ENCODE assay signal across 2 cellular contexts in genomic region chr20:5127204-5127858, GRCh38.
A peak's percentile ranks its signal among the peaks of the same experiment; 100 is the strongest.
TF ChIP-seq lines count a peak whose summit lies in the region.

No MANE protein-coding gene starts in this region.

TF ChIP-seq in GM12891, 5 proteins besides CTCF, POLR2A, EP300 and RAD21 (continued from another document):
- no peak for TF ChIP-seq SPI1 (IDR thresholded peaks at IDR 0.05; ENCODE audit: low read depth, low read length)
- peak; percentile 11; the same call in 1 of the 2 replicates for TF ChIP-seq TAF1 (IDR thresholded peaks at IDR 0.05; ENCODE audit: low read depth, low read length)
- TF ChIP-seq POU2F2 (IDR thresholded peaks at IDR 0.05; ENCODE audit: low read depth, low read length): 0 out of 2 replicates have a peak, but pooled peaks have one; percentile 38
- TF ChIP-seq PAX5 (IDR thresholded peaks at IDR 0.05; ENCODE audit: insufficient read depth, low read length, severe bottlenecking): no peak

TF ChIP-seq in GM12878, 131 proteins besides CTCF, POLR2A, EP300 and RAD21 (continued from another document and continues in another):
- TF ChIP-seq EGR1 (IDR thresholded peaks at IDR 0.05; ENCODE audit: borderline replicate concordance in 1 of 2, low read depth in 2 of 2, low read length in 2 of 2) (0 out of 3 replicates have a peak, but pooled peaks of 1 of the 2 experiments have one; percentile 36), ZNF274 (IDR thresholded peaks at IDR 0.05; ENCODE audit: insufficient read depth, insufficient read length) (no peak), BMI1 (IDR thresholded peaks at IDR 0.05; ENCODE audit: borderline replicate concordance) (no peak), PAX8 (IDR thresholded peaks at IDR 0.05) (no peak), SP1 (IDR thresholded peaks at IDR 0.05; ENCODE audit: low read depth, low read length) (no peak), EED (IDR thresholded peaks at IDR 0.05; ENCODE audit: low read depth) (no peak), ASH2L (IDR thresholded peaks at IDR 0.05; ENCODE audit: borderline replicate concordance, low read depth) (no peak), NRF1 (conservative IDR thresholded peaks at IDR 0.05; ENCODE audit: low read depth, low read length) (no peak), POLR2AphosphoS5 (IDR thresholded peaks at IDR 0.05; ENCODE audit: low read length) (no peak), LARP7 (IDR thresholded peaks at IDR 0.05) (no peak), CHD2 (IDR thresholded peaks at IDR 0.05; ENCODE audit: borderline replicate concordance, low read depth, low read length) (0 out of 2 replicates have a peak, but pooled peaks have one; percentile 15), MAX (IDR thresholded peaks at IDR 0.05; ENCODE audit: low read depth, low read length) (no peak), IRF5 (IDR thresholded peaks at IDR 0.05; ENCODE audit: borderline replicate concordance) (no peak), SPI1 (IDR thresholded peaks at IDR 0.05; ENCODE audit: borderline replicate concordance, insufficient read depth, low read depth, low read length) (no peak), GATAD2B (conservative IDR thresholded peaks at IDR 0.05; ENCODE audit: low read depth) (peak; percentile 95; the same call in 1 of the 2 replicates), MTA3 (IDR thresholded peaks at IDR 0.05; ENCODE audit: borderline replicate concordance, low read length) (no peak), E2F8 (IDR thresholded peaks at IDR 0.05; ENCODE audit: low read depth, partially characterized antibody) (no peak), MTA2 (IDR thresholded peaks at IDR 0.05; ENCODE audit: low read depth) (no peak), STAT1 (conservative IDR thresholded peaks at IDR 0.05) (no peak), CBX5 (IDR thresholded peaks at IDR 0.05; ENCODE audit: low read depth) (no peak), POLR2AphosphoS2 (IDR thresholded peaks at IDR 0.05; ENCODE audit: low read depth, low read length) (0 out of 2 replicates have a peak, but pooled peaks have one; percentile 38), FOS (IDR thresholded peaks at IDR 0.05; ENCODE audit: borderline replicate concordance, extremely low read depth, insufficient read length) (no peak), ZNF622 (IDR thresholded peaks at IDR 0.05) (no peak), ZNF217 (IDR thresholded peaks at IDR 0.05) (peak; percentile 78; the same call in 1 of the 2 replicates), ETV6 (conservative IDR thresholded peaks at IDR 0.05 in 1 of 2, IDR thresholded peaks at IDR 0.05 in 1 of 2; ENCODE audit: borderline replicate concordance in 1 of 2, low read depth in 1 of 2) (no peak), PAX5 (IDR thresholded peaks at IDR 0.05; ENCODE audit: borderline replicate concordance, low read depth, low read length) (no peak), ZZZ3 (IDR thresholded peaks at IDR 0.05; ENCODE audit: control insufficient read depth, insufficient read length, low read depth) (no peak), KLF5 (IDR thresholded peaks at IDR 0.05; ENCODE audit: partially characterized antibody) (peak; percentile 17), SMAD1 (IDR thresholded peaks at IDR 0.05; ENCODE audit: low read depth, partially characterized antibody) (no peak), HDAC6 (IDR thresholded peaks at IDR 0.05; ENCODE audit: unreplicated experiment) (no peak), BHLHE40 (IDR thresholded peaks at IDR 0.05; ENCODE audit: borderline replicate concordance in 1 of 2, low read depth in 2 of 2, low read length in 1 of 2) (peak in 1 of 2 experiments; percentile 39; a peak in 1 of 4 replicates), WRNIP1 (IDR thresholded peaks at IDR 0.05; ENCODE audit: borderline replicate concordance, low read depth, low read length) (no peak), TCF12 (IDR thresholded peaks at IDR 0.05; ENCODE audit: low read depth, low read length) (peak; percentile 64; the same call in 1 of the 2 replicates), RB1 (IDR thresholded peaks at IDR 0.05; ENCODE audit: borderline replicate concordance) (no peak), TCF3 (IDR thresholded peaks at IDR 0.05; ENCODE audit: borderline replicate concordance, insufficient read depth, low read depth, low read length) (0 out of 2 replicates have a peak, but pooled peaks have one; percentile 34), ZNF384 (IDR thresholded peaks at IDR 0.05; ENCODE audit: borderline replicate concordance, low read depth, low read length) (no peak), BCL3 (IDR thresholded peaks at IDR 0.05; ENCODE audit: borderline replicate concordance, insufficient read depth, low read depth, low read length, poor library complexity, severe bottlenecking) (no peak), RELB (IDR thresholded peaks at IDR 0.05; ENCODE audit: low read depth) (peak; percentile 43; the same call in 1 of the 2 replicates), ATF3 (IDR thresholded peaks at IDR 0.05; ENCODE audit: borderline replicate concordance, extremely low read depth, low read depth, low read length) (no peak), JUND (IDR thresholded peaks at IDR 0.05; ENCODE audit: low read depth, low read length) (no peak), RFX5 (IDR thresholded peaks at IDR 0.05; ENCODE audit: low read depth, low read length) (no peak), SMC3 (IDR thresholded peaks at IDR 0.05; ENCODE audit: borderline replicate concordance, low read length) (no peak), CBFB (IDR thresholded peaks at IDR 0.05; ENCODE audit: low read depth) (no peak), ZNF687 (IDR thresholded peaks at IDR 0.05) (no peak), FOXM1 (IDR thresholded peaks at IDR 0.05; ENCODE audit: low read depth, low read length) (no peak), HDAC2 (IDR thresholded peaks at IDR 0.05) (no peak), TAF1 (IDR thresholded peaks at IDR 0.05; ENCODE audit: borderline replicate concordance, low read depth, low read length) (no peak), BACH1 (IDR thresholded peaks at IDR 0.05; ENCODE audit: borderline replicate concordance) (no peak; the same call in 1 of the 2 replicates), HSF1 (IDR thresholded peaks at IDR 0.05; ENCODE audit: low read depth, low read length) (no peak), SIN3A (IDR thresholded peaks at IDR 0.05; ENCODE audit: low read depth, low read length) (no peak), MEF2A (IDR thresholded peaks at IDR 0.05; ENCODE audit: insufficient read depth, low read depth, low read length) (no peak), CEBPB (IDR thresholded peaks at IDR 0.05; ENCODE audit: borderline replicate concordance in 1 of 2, low read depth in 2 of 2, low read length in 2 of 2) (no peak)
